Comparison of ENCODE assay signal across 17 cellular contexts in the genomic region with DNA sequence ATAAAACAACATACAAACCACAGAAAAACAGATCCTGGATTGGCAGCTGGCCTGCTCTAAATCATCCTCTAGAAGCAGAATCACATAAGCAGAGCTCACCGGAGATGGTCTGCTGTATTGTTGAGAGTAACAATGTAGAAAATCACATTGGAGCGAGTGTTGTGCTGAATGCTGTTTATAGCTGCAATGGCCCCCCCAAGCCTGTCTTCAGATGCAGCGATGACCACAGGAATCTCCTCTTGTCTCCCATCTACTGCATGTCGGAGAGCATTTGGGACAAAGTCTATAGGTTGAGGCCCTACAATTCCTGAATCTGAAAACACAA. TPM values are rescaled to one million over a fixed set of nuclear protein-coding genes. Genes with fewer than 3 reads are reported as not detected.
DNase-seq lines count a peak whose midpoint lies in the region; ATAC-seq and TF ChIP-seq lines count a peak whose summit lies in the region.
"Had no signal": no experiment of that assay in that cellular context is flagged by ENCODE, and none has a peak within 500 bp of the region (broad histone marks: within the 10 kb centered on the region; RNA-seq: fewer than 3 reads in every experiment).

No MANE protein-coding gene starts in this region.

- WGBS in SK-N-SH (ENCODE audit: low lambda C conversion rate): 95% methylated on average over 4 of the region's 4 CpGs
- no CpG with 5 or more reads among the region's 4 CpGs for WGBS in H9 (ENCODE audit: extremely low coverage, insufficient read length, low lambda C conversion rate)

- no peaks in the 10 kb centered on the region for H3K9me3 Mint-ChIP-seq in H9
- no peaks in the 10 kb centered on the region for H3K9me3 Mint-ChIP-seq in activated T-helper 17 cell treated with anti-CD3 and anti-CD28 coated beads, Interleukin-2, amount 50 U/mL, for 72 hours
- no peaks in the 10 kb centered on the region for H3K9me3 Mint-ChIP-seq in naive thymus-derived CD4-positive, alpha-beta T cell
- H3K9me3 Mint-ChIP-seq: CD4-positive, CD25-positive, alpha-beta regulatory T cell had no signal

- no peak overlapping the region for H2AFZ ChIP-seq in SK-N-SH (ENCODE audit: low read depth)
- no peak overlapping the region for H2AFZ ChIP-seq in H9 (ENCODE audit: low read length)

- H3K9me2 ChIP-seq in SK-N-SH: no peaks in the 10 kb centered on the region

- H3K27me3 ChIP-seq in SK-N-SH (ENCODE audit: insufficient read depth) (no peaks in the 10 kb centered on the region), H9 (ENCODE audit: insufficient read depth, low read length) (no peaks in the 10 kb centered on the region)
- no peaks in the 10 kb centered on the region for H3K27me3 ChIP-seq in naive thymus-derived CD4-positive, alpha-beta T cell (ENCODE audit: control insufficient read depth in 2 of 2, insufficient read depth in 2 of 2, low read length in 2 of 2)
- H3K27me3 ChIP-seq: brain microvascular endothelial cell had no signal

- no peaks in the 10 kb centered on the region for H3K23me2 ChIP-seq in H9 (ENCODE audit: insufficient read length, low read depth, low read length, poor library complexity, severe bottlenecking)

- H2BK120ac ChIP-seq in H9 (ENCODE audit: low read depth, low read length, poor library complexity, severe bottlenecking): no peak overlapping the region

- H4K8ac ChIP-seq in H9 (replicated peaks; ENCODE audit: insufficient read length, low read depth, low read length): no peak overlapping the region

- peaks cover 0 to 5% of the 10 kb centered on the region in 2 experiments; a peak in 1 of 4 replicates for H3K4me1 ChIP-seq in SK-N-SH (ENCODE audit: control insufficient read depth in 1 of 2, insufficient read depth in 2 of 2, low read depth in 1 of 2, low read length in 1 of 2)
- H3K4me1 ChIP-seq in H9 (ENCODE audit: insufficient read depth, low read length): no peaks in the 10 kb centered on the region
- H3K4me1 ChIP-seq in naive thymus-derived CD4-positive, alpha-beta T cell (ENCODE audit: control insufficient read depth in 2 of 2, insufficient read depth in 2 of 2, low read length in 2 of 2): no peaks in the 10 kb centered on the region

- H3K4me3 ChIP-seq in SK-N-SH (ENCODE audit: low read depth in 2 of 2, low read length in 1 of 2): no peak overlapping the region
- no peak overlapping the region for H3K4me3 ChIP-seq in naive thymus-derived CD4-positive, alpha-beta T cell (ENCODE audit: low read length)

- no peaks in the 10 kb centered on the region; the same call in 1 of the 2 replicates for H4K20me1 ChIP-seq in SK-N-SH (ENCODE audit: insufficient read depth)
- H4K20me1 ChIP-seq in H9 (ENCODE audit: control insufficient read depth, insufficient read depth, insufficient read length): no peaks in the 10 kb centered on the region

- H3T11ph ChIP-seq in H9 (ENCODE audit: low read length): no peak overlapping the region

- H2BK5ac ChIP-seq in H9 (ENCODE audit: insufficient read length, low read length): no peak overlapping the region

- H3K9me3 ChIP-seq in SK-N-SH (no peaks in the 10 kb centered on the region), H9 (ENCODE audit: control insufficient read depth, low read depth, low read length) (no peaks in the 10 kb centered on the region)
- H3K9me3 ChIP-seq in naive thymus-derived CD4-positive, alpha-beta T cell (ENCODE audit: control insufficient read depth in 2 of 3, low read length in 3 of 3): no peaks in the 10 kb centered on the region

- no peak; the same call in 2 of the 3 replicates for ATAC-seq in SK-N-SH treated with all-trans-retinoic acid at 6 μM for 48 hours
- ATAC-seq in activated T-helper 17 cell treated with anti-CD3 and anti-CD28 coated beads, Interleukin-2, amount 50 U/mL, for 72 hours (replicated peaks): no peak
- ATAC-seq in naive thymus-derived CD4-positive, alpha-beta T cell: no peak
- ATAC-seq: esophagus mucosa had no signal

- intact Hi-C loops in naive thymus-derived CD4-positive, alpha-beta T cell (cut with micrococcal nuclease): no loop called here

- H3K79me2 ChIP-seq in SK-N-SH (ENCODE audit: insufficient read depth) (peaks cover 45% of the 10 kb centered on the region), H9 (ENCODE audit: insufficient read depth, low read length) (no peaks in the 10 kb centered on the region)

- TF ChIP-seq CTCF in SK-N-SH (IDR thresholded peaks at IDR 0.05) (no peak), H9 (conservative IDR thresholded peaks at IDR 0.05) (no peak)

- no peaks in the 10 kb centered on the region for H3K4me1 Mint-ChIP-seq in H9
- H3K4me1 Mint-ChIP-seq in activated T-helper 17 cell treated with anti-CD3 and anti-CD28 coated beads, Interleukin-2, amount 50 U/mL, for 72 hours: peaks cover 22% of the 10 kb centered on the region
- H3K4me1 Mint-ChIP-seq in naive thymus-derived CD4-positive, alpha-beta T cell: peaks cover 0 to 21% (median 9%) of the 10 kb centered on the region in 7 donors

- H3K4me3 Mint-ChIP-seq in H9: no peak overlapping the region
- H3K4me3 Mint-ChIP-seq in activated T-helper 17 cell treated with anti-CD3 and anti-CD28 coated beads, Interleukin-2, amount 50 U/mL, for 72 hours: no peak overlapping the region
- H3K4me3 Mint-ChIP-seq in naive thymus-derived CD4-positive, alpha-beta T cell: no peak overlapping the region
- H3K4me3 Mint-ChIP-seq: CD4-positive, CD25-positive, alpha-beta regulatory T cell had no signal

- H3K27ac Mint-ChIP-seq in H9: peak overlapping the region in 2 of 3 experiments; percentile 15 to 48; a peak in 2 of 7 replicates
- H3K27ac Mint-ChIP-seq in activated T-helper 17 cell treated with anti-CD3 and anti-CD28 coated beads, Interleukin-2, amount 50 U/mL, for 72 hours: peak overlapping the region; percentile 28
- peak overlapping the region in 7 of 9 donors; percentile 25 to 78 (median 57) for H3K27ac Mint-ChIP-seq in naive thymus-derived CD4-positive, alpha-beta T cell

- H3K27ac ChIP-seq in SK-N-SH (ENCODE audit: low read depth in 2 of 2, low read length in 1 of 2): peak overlapping the region in 1 of 2 experiments; percentile 16; a peak in 3 of 4 replicates
- H3K27ac ChIP-seq in H9 (ENCODE audit: insufficient read length, low read depth, low read length): no peak overlapping the region
- H3K27ac ChIP-seq in naive thymus-derived CD4-positive, alpha-beta T cell (ENCODE audit: low read depth, low read length): peak overlapping the region; percentile 50
- H3K27ac ChIP-seq: brain microvascular endothelial cell had no signal

- no peak overlapping the region for H2BK20ac ChIP-seq in H9 (ENCODE audit: low read depth, low read length, poor library complexity, severe bottlenecking)

- TF ChIP-seq RAD21 in SK-N-SH (IDR thresholded peaks at IDR 0.05; ENCODE audit: low read length): no peak

- H3K18ac ChIP-seq in H9 (ENCODE audit: insufficient read length, low read depth, low read length): no peak overlapping the region

- H3F3A ChIP-seq in SK-N-SH (replicated peaks; ENCODE audit: insufficient read depth): peaks cover 57% of the 10 kb centered on the region

- no peak for TF ChIP-seq EP300 in SK-N-SH (IDR thresholded peaks at IDR 0.05; ENCODE audit: borderline replicate concordance in 1 of 2, low read depth in 1 of 2, low read length in 1 of 2)

- POLR2A ChIA-PET in SK-N-SH (lab: Yijun Ruan, JAX): interaction anchor here (1.5 kb wide), 1 partner anchor 9 kb away, joined by 5 read pairs; no protein-coding TSS in a partner anchor
- POLR2A ChIA-PET in naive thymus-derived CD4-positive, alpha-beta T cell (lab: Charles Lee): interaction anchor here (0.5 kb wide), 1 partner anchor 10 kb away, joined by 3 read pairs; no protein-coding TSS in a partner anchor

- H3K27me3 Mint-ChIP-seq in H9 (ENCODE audit: low read depth): no peaks in the 10 kb centered on the region
- no peaks in the 10 kb centered on the region for H3K27me3 Mint-ChIP-seq in activated T-helper 17 cell treated with anti-CD3 and anti-CD28 coated beads, Interleukin-2, amount 50 U/mL, for 72 hours
- H3K27me3 Mint-ChIP-seq in naive thymus-derived CD4-positive, alpha-beta T cell: no peaks in the 10 kb centered on the region
- H3K27me3 Mint-ChIP-seq: CD4-positive, CD25-positive, alpha-beta regulatory T cell had no signal

- peaks cover 55 to 64% of the 10 kb centered on the region in 2 experiments for H3K36me3 ChIP-seq in SK-N-SH (replicated peaks in 1 of 2; ENCODE audit: control insufficient read depth in 1 of 2, insufficient read depth in 2 of 2, low read length in 1 of 2)
- H3K36me3 ChIP-seq in naive thymus-derived CD4-positive, alpha-beta T cell (ENCODE audit: control insufficient read depth in 2 of 3, insufficient read depth in 3 of 3, low read length in 3 of 3): peaks cover 21 to 54% (median 30%) of the 10 kb centered on the region in 3 experiments

- no peak overlapping the region for H3K9ac ChIP-seq in SK-N-SH
- H3K9ac ChIP-seq in H9 (ENCODE audit: extremely low read depth, insufficient read length, low read length): no peak overlapping the region

- CTCF ChIA-PET in SK-N-SH (lab: Yijun Ruan, JAX): interaction anchor here (1.6 kb wide), 1 partner anchor 11 kb away, joined by 5 read pairs; no protein-coding TSS in a partner anchor
- CTCF ChIA-PET in naive thymus-derived CD4-positive, alpha-beta T cell (lab: Charles Lee): interaction anchor here (0.6 kb wide), 1 partner anchor 31 kb away, joined by 5 read pairs; no protein-coding TSS in a partner anchor

- no peak overlapping the region for H4K91ac ChIP-seq in H9 (ENCODE audit: insufficient read length, low read depth, low read length)

- H3K4ac ChIP-seq in H9 (ENCODE audit: low read depth, low read length): no peak overlapping the region

- DNase-seq in SK-N-SH: no peak
- DNase-seq in H9: no peak
- no peak for DNase-seq in naive thymus-derived CD4-positive, alpha-beta T cell
- no peak for DNase-seq in NCI-H524 (lab: John Stamatoyannopoulos, UW)
- no peak for DNase-seq in islet precursor cell
- no peak for DNase-seq in NCI-H1105 treated with DMSO at 0.1 percent for 48 hours (lab: John Stamatoyannopoulos, UW)
- DNase-seq: 8988T; activated gamma-delta T cell; brain microvascular endothelial cell; CD4-positive, CD25-positive, alpha-beta regulatory T cell; head of caudate nucleus; midbrain; NCI-H1694; stimulated activated CD4-positive, alpha-beta T cell treated with anti-CD3 and anti-CD28 coated beads, Interleukin-12 subunit alpha, Interleukin-12 subunit beta, amount 100 ng/mL, for 4 hours had no signal

- no peak overlapping the region for H3K14ac ChIP-seq in H9 (ENCODE audit: insufficient read depth, low read length)

- H3K36me3 Mint-ChIP-seq in H9 (ENCODE audit: insufficient read depth in 1 of 3, low read depth in 3 of 3): peaks cover 26 to 54% (median 45%) of the 10 kb centered on the region in 3 experiments; a peak in 6 of 7 replicates
- H3K36me3 Mint-ChIP-seq in activated T-helper 17 cell treated with anti-CD3 and anti-CD28 coated beads, Interleukin-2, amount 50 U/mL, for 72 hours (ENCODE audit: low read depth): peaks cover 74% of the 10 kb centered on the region
- H3K36me3 Mint-ChIP-seq in naive thymus-derived CD4-positive, alpha-beta T cell: peaks cover 0 to 39% (median 27%) of the 10 kb centered on the region in 5 donors

- H3K23ac ChIP-seq in H9 (ENCODE audit: insufficient read length, low read depth, low read length): no peak overlapping the region

- H2BK15ac ChIP-seq in H9 (ENCODE audit: low read depth, low read length): no peak overlapping the region

- no peak overlapping the region for H2AK5ac ChIP-seq in H9 (ENCODE audit: insufficient read length, low read length)

- H2BK12ac ChIP-seq in H9 (ENCODE audit: insufficient read length, low read depth, low read length): no peak overlapping the region

- H4K5ac ChIP-seq in H9 (ENCODE audit: insufficient read length, low read depth, low read length): no peak overlapping the region

- no peaks in the 10 kb centered on the region for H3K79me1 ChIP-seq in H9 (ENCODE audit: insufficient read depth, low read depth, low read length, poor library complexity, severe bottlenecking)

- no peak overlapping the region for H3K4me2 ChIP-seq in SK-N-SH
- no peak overlapping the region for H3K4me2 ChIP-seq in H9 (ENCODE audit: insufficient read depth, insufficient read length, low read length)

- no peak overlapping the region for H3K56ac ChIP-seq in H9 (ENCODE audit: insufficient read length, low read depth, low read length)

RNA-seq across cellular contexts. Expression of gene GLT8D1, which starts 8.0 kb away (rescaled TPM):
- 102 and 135 TPM in 2 replicates for polyA plus RNA-seq in SK-N-SH (2012; rRNA removed)
- polyA plus RNA-seq in SK-N-SH (2012; cell fraction: cytosol; rRNA removed): 117 and 120 TPM in 2 replicates
- polyA plus RNA-seq in SK-N-SH (2012; cell fraction: nucleus; rRNA removed): 140 and 196 TPM in 2 replicates
- 37.0 and 39.3 TPM in 2 replicates for total RNA-seq in H9 (2021)
- total RNA-seq in activated T-helper 17 cell treated with anti-CD3 and anti-CD28 coated beads, Interleukin-2, amount 50 U/mL, for 72 hours: 10 to 100 TPM; 34.6 to 37.3 TPM
- 10 to 100 TPM; 18.9 to 47.7 (median 45.2) TPM for total RNA-seq in naive thymus-derived CD4-positive, alpha-beta T cell
- polyA plus RNA-seq in naive thymus-derived CD4-positive, alpha-beta T cell: 10 to 100 TPM; 62.5 to 80.9 TPM

RNA-seq across cellular contexts. Expression of gene SPCS1, which starts 8.3 kb away (rescaled TPM):
- polyA plus RNA-seq in SK-N-SH (2012; rRNA removed): 191 and 198 TPM in 2 replicates
- polyA plus RNA-seq in SK-N-SH (2012; cell fraction: cytosol; rRNA removed): 226 and 248 TPM in 2 replicates
- 34.2 and 53.4 TPM in 2 replicates for polyA plus RNA-seq in SK-N-SH (2012; cell fraction: nucleus; rRNA removed)
- 106 TPM in 2 replicates for total RNA-seq in H9 (2021)
- total RNA-seq in activated T-helper 17 cell treated with anti-CD3 and anti-CD28 coated beads, Interleukin-2, amount 50 U/mL, for 72 hours: 100 to 1,000 TPM in 1 of 2 donors, 10 to 100 TPM in 1; 66.2 to 106 TPM
- total RNA-seq in naive thymus-derived CD4-positive, alpha-beta T cell: 10 to 100 TPM; 55.0 to 95.3 (median 78.2) TPM
- polyA plus RNA-seq in naive thymus-derived CD4-positive, alpha-beta T cell: 100 to 1,000 TPM; 339 to 379 TPM

RNA-seq across cellular contexts. Expression of gene GNL3, which starts 11.8 kb away (rescaled TPM):
- polyA plus RNA-seq in SK-N-SH (2012; rRNA removed): 55.0 and 77.0 TPM in 2 replicates
- polyA plus RNA-seq in SK-N-SH (2012; cell fraction: cytosol; rRNA removed): 58.5 and 71.5 TPM in 2 replicates
- 107 and 224 TPM in 2 replicates for polyA plus RNA-seq in SK-N-SH (2012; cell fraction: nucleus; rRNA removed)
- 245 and 250 TPM in 2 replicates for total RNA-seq in H9 (2021)
- 100 to 1,000 TPM; 165 to 189 TPM for total RNA-seq in activated T-helper 17 cell treated with anti-CD3 and anti-CD28 coated beads, Interleukin-2, amount 50 U/mL, for 72 hours
- 100 to 1,000 TPM in 2 of 5 experiments, 10 to 100 TPM in 3; 87.9 to 116 (median 97.2) TPM for total RNA-seq in naive thymus-derived CD4-positive, alpha-beta T cell
- polyA plus RNA-seq in naive thymus-derived CD4-positive, alpha-beta T cell: 10 to 100 TPM; 60.0 to 84.2 TPM

RNA-seq across cellular contexts. Expression of gene PBRM1, which starts 11.9 kb away (rescaled TPM):
- 14.0 and 14.3 TPM in 2 replicates for polyA plus RNA-seq in SK-N-SH (2012; rRNA removed)
- 13.5 and 14.0 TPM in 2 replicates for polyA plus RNA-seq in SK-N-SH (2012; cell fraction: cytosol; rRNA removed)
- polyA plus RNA-seq in SK-N-SH (2012; cell fraction: nucleus; rRNA removed): 14.1 and 19.1 TPM in 2 replicates
- total RNA-seq in H9 (2021): 70.0 and 74.2 TPM in 2 replicates
- 10 to 100 TPM; 88.4 to 88.6 TPM for total RNA-seq in activated T-helper 17 cell treated with anti-CD3 and anti-CD28 coated beads, Interleukin-2, amount 50 U/mL, for 72 hours
- 10 to 100 TPM; 58.4 to 83.8 (median 74.2) TPM for total RNA-seq in naive thymus-derived CD4-positive, alpha-beta T cell
- polyA plus RNA-seq in naive thymus-derived CD4-positive, alpha-beta T cell: 100 to 1,000 TPM in 1 of 2 donors, 10 to 100 TPM in 1; 94.0 to 109 TPM
